Comparison of ENCODE assay signal across 8 cellular contexts in the genomic region with DNA sequence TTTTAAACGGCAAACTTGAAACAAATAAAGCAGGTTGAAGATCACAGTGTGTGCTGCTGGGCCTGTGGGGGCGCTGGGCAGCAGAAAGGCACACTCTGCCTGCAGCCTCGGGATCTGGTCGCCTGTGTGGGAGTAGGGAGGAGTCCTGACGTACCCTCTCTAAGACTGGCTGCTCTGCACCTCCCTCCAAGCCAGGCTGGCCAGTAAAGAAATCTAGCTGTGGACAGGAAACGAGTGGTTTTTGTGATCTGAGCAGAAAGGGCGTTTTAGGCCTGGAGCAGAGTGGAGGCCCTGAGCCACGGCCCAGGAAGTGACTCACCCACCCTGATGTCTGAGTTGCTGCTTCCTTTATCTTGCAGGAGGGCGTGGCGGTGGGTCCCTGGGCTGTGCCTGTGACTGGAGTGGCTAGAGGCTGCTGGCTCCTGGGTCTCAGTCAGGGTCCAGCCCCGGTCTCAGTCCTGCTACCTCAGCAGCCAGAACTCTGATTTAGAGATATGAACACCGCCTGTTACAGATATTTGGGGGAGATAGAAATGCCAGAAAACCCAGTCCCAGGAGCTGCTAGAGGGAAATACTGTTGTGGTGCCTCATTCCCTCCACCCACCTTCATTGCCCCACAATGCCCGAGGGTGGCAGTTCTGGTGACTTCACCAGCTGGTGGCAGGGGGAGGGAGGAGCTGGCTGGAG. TPM values are rescaled to one million over a fixed set of nuclear protein-coding genes. Genes with fewer than 3 reads are reported as not detected.
DNase-seq lines count a peak whose midpoint lies in the region; ATAC-seq, FAIRE-seq and TF ChIP-seq lines count a peak whose summit lies in the region.

No MANE protein-coding gene starts in this region.

- FAIRE-seq in pancreas (lab: Jason Lieb, UNC): peak; percentile 37

- peak overlapping the region; percentile 99 for H3K27ac Mint-ChIP-seq in glutamatergic neuron (ENCODE audit: unreplicated experiment)

- DNase-seq in DMS153 (lab: John Stamatoyannopoulos, UW): peak; percentile 95
- DNase-seq in HT1080 (ENCODE audit: low read depth): peak; percentile 100
- peak; percentile 88 for DNase-seq in SK-N-DZ (ENCODE audit: low spot score)
- peak; percentile 84 for DNase-seq in activated naive CD4-positive, alpha-beta T cell treated with anti-CD3 and anti-CD28 coated beads, Interleukin-2, amount 50 U/mL, for 16 hours
- DNase-seq in glutamatergic neuron: peak; percentile 82
- DNase-seq in pancreas: peak; percentile 80 to 90 (median 86)
- DNase-seq in tibial artery: peak; percentile 96

- H3K36me3 ChIP-seq in pancreas: no peaks in the 10 kb centered on the region
- no peaks in the 10 kb centered on the region for H3K36me3 ChIP-seq in tibial artery

- TF ChIP-seq CTCF in glutamatergic neuron (IDR thresholded peaks at IDR 0.05; ENCODE audit: partially characterized antibody, unreplicated experiment) (peak; percentile 20), pancreas (IDR thresholded peaks at IDR 0.05) (peak in 2 of 4 donors; percentile 16 to 19), tibial artery (IDR thresholded peaks at IDR 0.05) (peak; percentile 48 to 65)

- ATAC-seq in GM21367 (IDR thresholded peaks at IDR 0.05; ENCODE audit: unreplicated experiment) (peak; percentile 93), pancreas (peak; percentile 76 to 89 (median 84))

- peak overlapping the region; percentile 84 for H3K4me3 Mint-ChIP-seq in glutamatergic neuron (ENCODE audit: unreplicated experiment)

- 2 to 7% methylated on average over 13 of the region's 13 CpGs for WGBS in pancreas, 2 donors

- H3K27me3 ChIP-seq in pancreas (no peaks in the 10 kb centered on the region), tibial artery (peaks cover 0 to 3% of the 10 kb centered on the region in 2 donors)

- H3K4me1 Mint-ChIP-seq in glutamatergic neuron (ENCODE audit: low read depth, unreplicated experiment): peaks cover 21% of the 10 kb centered on the region

- H3K27me3 Mint-ChIP-seq in glutamatergic neuron (ENCODE audit: unreplicated experiment): peaks cover 4% of the 10 kb centered on the region

- peaks cover 2% of the 10 kb centered on the region for H3K9me3 Mint-ChIP-seq in glutamatergic neuron (ENCODE audit: unreplicated experiment)

- H3K36me3 Mint-ChIP-seq in glutamatergic neuron (ENCODE audit: unreplicated experiment): no peaks in the 10 kb centered on the region

- H3K9me3 ChIP-seq in pancreas: no peaks in the 10 kb centered on the region
- no peaks in the 10 kb centered on the region for H3K9me3 ChIP-seq in tibial artery

- intact Hi-C loops in pancreas (cut with DNase I) (no loop called here), tibial artery (cut with DNase I; ENCODE audit: low total_unique reads) (no loop called here)

- H3K4me1 ChIP-seq in pancreas: peaks cover 11 to 19% (median 18%) of the 10 kb centered on the region in 3 donors
- H3K4me1 ChIP-seq in tibial artery: peaks cover 0 to 25% (median 18%) of the 10 kb centered on the region in 4 donors

- peak overlapping the region in 2 of 4 donors; percentile 7 to 19 for H3K4me3 ChIP-seq in pancreas
- peak overlapping the region; percentile 26 to 39 for H3K4me3 ChIP-seq in tibial artery

- peak overlapping the region; percentile 96 to 97 (median 97) for H3K27ac ChIP-seq in pancreas
- H3K27ac ChIP-seq in tibial artery: peak overlapping the region; percentile 80 to 89

RNA-seq across cellular contexts. Expression of a gene that starts 11.3 kb away (rescaled TPM):
- total RNA-seq in HT1080 (2014; rRNA removed; shearing (Covaris generic)): 301 and 528 TPM in 2 replicates
- polyA plus RNA-seq in HT1080 (2015; cell fraction: cytosol; rRNA removed): 1,129 and 1,169 TPM in 2 replicates
- polyA plus RNA-seq in HT1080 (2015; cell fraction: nucleus; rRNA removed): 272 and 345 TPM in 2 replicates
- 34.7 and 36.6 TPM in 2 replicates for polyA plus RNA-seq in SK-N-DZ (2014; cell fraction: cytosol; rRNA removed)
- 2.8 and 5.4 TPM in 2 replicates for polyA plus RNA-seq in SK-N-DZ (2014; cell fraction: nucleus; rRNA removed)
- 45.1 TPM for total RNA-seq in glutamatergic neuron (ENCODE audit: unreplicated experiment)
- 100 to 1,000 TPM in 2 of 6 donors, 10 to 100 TPM in 4; 23.6 to 291 (median 61.9) TPM for total RNA-seq in pancreas
- polyA plus RNA-seq in pancreas: 100 to 1,000 TPM; 239 to 433 TPM

RNA-seq across cellular contexts. Expression of a gene that starts 40.8 kb away (rescaled TPM):
- not detected in 2 replicates for total RNA-seq in HT1080 (2014; rRNA removed; shearing (Covaris generic))
- polyA plus RNA-seq in HT1080 (2015; cell fraction: cytosol; rRNA removed): not detected in 2 replicates
- not detected in 2 replicates for polyA plus RNA-seq in HT1080 (2015; cell fraction: nucleus; rRNA removed)
- not detected in 2 replicates for polyA plus RNA-seq in SK-N-DZ (2014; cell fraction: cytosol; rRNA removed)
- not detected in 2 replicates for polyA plus RNA-seq in SK-N-DZ (2014; cell fraction: nucleus; rRNA removed)
- not detected for total RNA-seq in glutamatergic neuron (ENCODE audit: unreplicated experiment)
- total RNA-seq in pancreas: not detected
- not detected for polyA plus RNA-seq in pancreas

RNA-seq across cellular contexts. Expression of a gene that starts 54.4 kb away (rescaled TPM):
- 218 and 367 TPM in 2 replicates for total RNA-seq in HT1080 (2014; rRNA removed; shearing (Covaris generic))
- 334 and 366 TPM in 2 replicates for polyA plus RNA-seq in HT1080 (2015; cell fraction: cytosol; rRNA removed)
- polyA plus RNA-seq in HT1080 (2015; cell fraction: nucleus; rRNA removed): 96.3 and 105 TPM in 2 replicates
- polyA plus RNA-seq in SK-N-DZ (2014; cell fraction: cytosol; rRNA removed): not detected in 2 replicates
- polyA plus RNA-seq in SK-N-DZ (2014; cell fraction: nucleus; rRNA removed): not detected in 2 replicates
- 245 TPM for total RNA-seq in glutamatergic neuron (ENCODE audit: unreplicated experiment)
- 100 to 1,000 TPM in 2 of 6 donors, 10 to 100 TPM in 4; 34.3 to 211 (median 74.6) TPM for total RNA-seq in pancreas
- polyA plus RNA-seq in pancreas: 100 to 1,000 TPM; 203 to 269 TPM
